ENCODE assay signal across 17 cellular contexts in the genomic region with DNA sequence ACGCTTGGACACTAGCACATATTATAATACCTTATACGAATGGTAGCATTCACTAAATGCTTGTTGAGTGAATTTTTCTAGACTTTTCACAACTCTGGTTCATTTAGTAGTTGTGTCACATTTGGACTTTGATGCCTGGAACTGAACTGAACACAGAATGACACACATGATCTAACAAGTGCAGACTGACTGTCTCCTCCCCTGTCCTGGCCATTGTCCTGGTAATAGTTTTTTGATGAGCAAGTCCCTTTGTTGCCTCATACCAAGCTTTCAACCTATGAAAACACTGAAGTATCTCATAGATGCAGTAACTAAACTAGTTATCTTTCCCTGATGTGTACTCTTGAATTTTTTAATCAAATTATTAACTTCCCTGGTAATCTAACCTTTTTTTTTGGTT.
DNase-seq lines count a peak whose midpoint lies in the region; ATAC-seq, FAIRE-seq and TF ChIP-seq lines count a peak whose summit lies in the region.
"Had no signal": no experiment of that assay in that cellular context is flagged by ENCODE, and none has a peak within 500 bp of the region (broad histone marks: within the 10 kb centered on the region; RNA-seq: fewer than 3 reads in every experiment).

No MANE protein-coding gene starts in this region.

- H3K36me3 ChIP-seq in ACC112 (ENCODE audit: insufficient read depth, low read length) (peaks cover 4% of the 10 kb centered on the region; the same call in 1 of the 2 replicates), bronchial epithelial cell (ENCODE audit: control insufficient read depth, insufficient read depth, low read length) (no peaks in the 10 kb centered on the region), OCI-LY7 (ENCODE audit: insufficient read depth, low read length) (peaks cover 27% of the 10 kb centered on the region)
- H3K36me3 ChIP-seq: transverse colon had no signal

- no peaks in the 10 kb centered on the region for H3K9me3 ChIP-seq in OCI-LY7 (ENCODE audit: low read length)
- H3K9me3 ChIP-seq: transverse colon had no signal

- H3K27ac ChIP-seq in ACC112 (ENCODE audit: low read depth, low read length) (peak overlapping the region; percentile 72), OCI-LY7 (ENCODE audit: low read depth, low read length, poor library complexity, severe bottlenecking) (no peak overlapping the region)
- H3K27ac ChIP-seq: transverse colon had no signal

- H3K27me3 ChIP-seq in ACC112 (ENCODE audit: insufficient read depth, low read length): no peaks in the 10 kb centered on the region
- H3K27me3 ChIP-seq in bronchial epithelial cell (ENCODE audit: control insufficient read depth, insufficient read depth, low read length): no peaks in the 10 kb centered on the region
- H3K27me3 ChIP-seq: transverse colon had no signal

- H3K4me3 ChIP-seq in ACC112 (ENCODE audit: low read depth, low read length) (no peak overlapping the region), bronchial epithelial cell (ENCODE audit: low read depth, low read length) (no peak overlapping the region), OCI-LY7 (ENCODE audit: low read depth, low read length, poor library complexity, severe bottlenecking) (no peak overlapping the region)
- H3K4me3 ChIP-seq: transverse colon had no signal

- no TSS peak for BruUV-seq in OCI-LY7 (replicated peaks; lab: Mats Ljungman, UMichigan)

- H2AFZ ChIP-seq in ACC112 (ENCODE audit: low read length, unreplicated experiment): no peak overlapping the region
- H2AFZ ChIP-seq in OCI-LY7 (ENCODE audit: low read length): no peak overlapping the region

- no peak for TF ChIP-seq CTCF in bronchial epithelial cell (IDR thresholded peaks at IDR 0.05; ENCODE audit: insufficient read depth, low read length, severe bottlenecking)
- no peak for TF ChIP-seq CTCF in OCI-LY7 (conservative IDR thresholded peaks at IDR 0.05; ENCODE audit: low read length)

- peaks cover 5% of the 10 kb centered on the region; the same call in 1 of the 2 replicates for H4K20me1 ChIP-seq in OCI-LY7 (ENCODE audit: insufficient read depth, low read length)

- intact Hi-C loops in OCI-LY7 (cut with micrococcal nuclease; ENCODE audit: unreplicated experiment): no loop called here

- no peaks in the 10 kb centered on the region for H3K9me2 ChIP-seq in OCI-LY7 (ENCODE audit: insufficient read depth, low read length)

- DNase-seq in HPDE6-E6E7 (ENCODE audit: extremely low spot score) (peak; percentile 32), bronchial epithelial cell (ENCODE audit: low read depth) (peak; percentile 64), kidney tubule cell (ENCODE audit: low spot score) (peak; percentile 54), OCI-LY7 (ENCODE audit: low spot score) (no peak), NCI-H1436 treated with DMSO at 0.1 percent for 48 hours (lab: John Stamatoyannopoulos, UW) (no peak)
- DNase-seq: activated naive CD8-positive, alpha-beta T cell treated with anti-CD3 and anti-CD28 coated beads, Interleukin-2, amount 50 U/mL, for 24 hours; hippocampal formation; NCI-H2029 treated with DMSO at 0.1 percent for 48 hours; NCI-H510A treated with DMSO at 0.1 percent for 48 hours; stimulated activated naive CD8-positive, alpha-beta T cell treated with anti-CD3 and anti-CD28 coated beads, Interleukin-15, Interleukin-2, amounts not matched to agents 100 U/mL and 50 U/mL, for 24 hours; T1000; transverse colon had no signal

- no peak for FAIRE-seq in bronchial epithelial cell (lab: Jason Lieb, UNC)
- FAIRE-seq: H54 had no signal

- CTCF ChIA-PET in OCI-LY7 (lab: Charles Lee; ENCODE audit: unreplicated experiment): no interaction called here

- ATAC-seq in HG03196 (IDR thresholded peaks at IDR 0.05; ENCODE audit: unreplicated experiment): no peak
- ATAC-seq in HG03280 (IDR thresholded peaks at IDR 0.05; ENCODE audit: unreplicated experiment): no peak
- ATAC-seq: activated CD4-positive, CD25-positive, alpha-beta regulatory T cell treated with anti-CD3 and anti-CD28 coated beads, Interleukin-2, amount 50 U/mL, for 24 hours; activated naive CD8-positive, alpha-beta T cell treated with anti-CD3 and anti-CD28 coated beads, Interleukin-2, amount 50 U/mL, for 24 hours; stimulated activated naive CD8-positive, alpha-beta T cell treated with anti-CD3 and anti-CD28 coated beads, Interleukin-15, Interleukin-2, amounts not matched to agents 100 U/mL and 50 U/mL, for 24 hours had no signal

- H3K4me1 ChIP-seq in ACC112 (ENCODE audit: control insufficient read depth, insufficient read depth, low read length, unreplicated experiment) (peaks cover 75% of the 10 kb centered on the region), OCI-LY7 (ENCODE audit: insufficient read depth, low read length, poor library complexity, severe bottlenecking) (no peaks in the 10 kb centered on the region)

- H3K79me2 ChIP-seq in ACC112 (ENCODE audit: control insufficient read depth, insufficient read depth, low read length, unreplicated experiment): peaks cover 36% of the 10 kb centered on the region
- 0 out of 2 replicates have a peak, but pooled peaks cover 4% of the 10 kb centered on the region for H3K79me2 ChIP-seq in OCI-LY7 (ENCODE audit: insufficient read depth, low read depth, low read length)

- no peak overlapping the region for H3K4me2 ChIP-seq in OCI-LY7 (ENCODE audit: low read length)

- POLR2A ChIA-PET in OCI-LY7 (lab: Charles Lee): interaction anchor here (0.6 kb wide), 1 partner anchor 218 kb away, joined by 3 read pairs; no protein-coding TSS in a partner anchor

Comparison
In these comparisons a context has a peak if more than half of its experiments do, and no peak if none do; other contexts are left out.
1. DNase-seq: peak in HPDE6-E6E7 (single experiment), bronchial epithelial cell (single experiment) and kidney tubule cell (single experiment); none in OCI-LY7 (single experiment) and NCI-H1436 treated with DMSO at 0.1 percent for 48 hours (single experiment).